10 cellular contexts compared by ENCODE assay signal in genomic region chr17:19398301-19399181, GRCh38. TPM values are rescaled to one million over a fixed set of nuclear protein-coding genes. Genes with fewer than 3 reads are reported as not detected.
DNase-seq lines count a peak whose midpoint lies in the region; ATAC-seq and TF ChIP-seq lines count a peak whose summit lies in the region.
"Had no signal": no experiment of that assay in that cellular context is flagged by ENCODE, and none has a peak within 500 bp of the region (broad histone marks: within the 10 kb centered on the region; RNA-seq: fewer than 3 reads in every experiment).

No MANE protein-coding gene starts in this region.

- TF ChIP-seq RAD21 in SK-N-SH (IDR thresholded peaks at IDR 0.05; ENCODE audit: low read length), result no peak
- TF ChIP-seq RAD21 in liver (IDR thresholded peaks at IDR 0.05), result no peak

- ATAC-seq in SK-N-SH treated with all-trans-retinoic acid at 6 μM for 48 hours (no peak; the same call in 1 of the 3 replicates), GM21367 (IDR thresholded peaks at IDR 0.05; ENCODE audit: unreplicated experiment) (no peak)
- ATAC-seq: Panc1 had no signal

- peaks cover 3% of the 10 kb centered on the region for H3K9me3 Mint-ChIP-seq in MCF 10A (ENCODE audit: unreplicated experiment)

- TF ChIP-seq CTCF in SK-N-SH (IDR thresholded peaks at IDR 0.05), result no peak
- TF ChIP-seq CTCF in MCF 10A (IDR thresholded peaks at IDR 0.05; ENCODE audit: unreplicated experiment), result no peak
- no peak for TF ChIP-seq CTCF in liver (IDR thresholded peaks at IDR 0.05; ENCODE audit: low read depth, low read length, missing input control)
- TF ChIP-seq CTCF in vagina (IDR thresholded peaks at IDR 0.05), result no peak

- H3K9ac ChIP-seq in SK-N-SH (no peak overlapping the region), liver (ENCODE audit: low read depth in 1 of 2, low read length in 2 of 2) (no peak overlapping the region)

- WGBS in SK-N-SH (ENCODE audit: low lambda C conversion rate), result 90% methylated on average over 2 of the region's 2 CpGs
- WGBS in liver, result 68% methylated on average over 2 of the region's 2 CpGs

- peak; percentile 57 for DNase-seq in SK-N-SH
- DNase-seq in MCF 10A (ENCODE audit: unreplicated experiment), result peak; percentile 48
- no peak for DNase-seq in vagina (ENCODE audit: extremely low spot score in 2 of 2)
- no peak for DNase-seq in stimulated activated CD4-positive, alpha-beta T cell treated with anti-CD3 and anti-CD28 coated beads, Interleukin-1b, Interleukin-23, amount 100 ng/mL, for 48 hours
- no peak for DNase-seq in COLO829 (ENCODE audit: low spot score)

- TF ChIP-seq POLR2A in vagina (IDR thresholded peaks at IDR 0.05), result no peak

- peaks cover 10% of the 10 kb centered on the region for H3K4me1 Mint-ChIP-seq in MCF 10A (ENCODE audit: insufficient read depth, unreplicated experiment)

- H3K4me3 ChIP-seq in SK-N-SH (ENCODE audit: low read depth in 2 of 2, low read length in 1 of 2) (no peak overlapping the region), liver (ENCODE audit: low read depth in 1 of 3, low read length in 3 of 3) (no peak overlapping the region), vagina (no peak overlapping the region)

- H4K20me1 ChIP-seq in SK-N-SH (ENCODE audit: insufficient read depth), result no peaks in the 10 kb centered on the region

- H3K36me3 ChIP-seq in SK-N-SH (replicated peaks in 1 of 2; ENCODE audit: control insufficient read depth in 1 of 2, insufficient read depth in 2 of 2, low read length in 1 of 2) (no peaks in the 10 kb centered on the region), liver (ENCODE audit: control insufficient read depth in 4 of 4, insufficient read depth in 3 of 4, low read depth in 1 of 4, low read length in 3 of 4) (no peaks in the 10 kb centered on the region), vagina (no peaks in the 10 kb centered on the region)

- POLR2A ChIA-PET in SK-N-SH (lab: Yijun Ruan, JAX), result interaction anchor here (1.6 kb wide), 1 partner anchor 14 kb away, joined by 5 read pairs; no protein-coding TSS in a partner anchor
- POLR2A ChIA-PET in MCF 10A (lab: Yijun Ruan, JAX), result no interaction called here

- no peak overlapping the region for H3K27ac Mint-ChIP-seq in MCF 10A (ENCODE audit: low read depth, unreplicated experiment)

- H3K79me2 ChIP-seq in SK-N-SH (ENCODE audit: insufficient read depth), result no peaks in the 10 kb centered on the region

- TF ChIP-seq EP300 in SK-N-SH (IDR thresholded peaks at IDR 0.05; ENCODE audit: borderline replicate concordance in 1 of 2, low read depth in 1 of 2, low read length in 1 of 2), result no peak

- peak overlapping the region; percentile 71 for H2AFZ ChIP-seq in SK-N-SH (ENCODE audit: low read depth)

- intact Hi-C loops in MCF 10A (cut with micrococcal nuclease), result no loop called here
- intact Hi-C loops in vagina (cut with DNase I), result no loop called here

- BruUV-seq in MCF 10A (replicated peaks; lab: Mats Ljungman, UMichigan), result no TSS peak

- peak overlapping the region in 1 of 2 experiments; percentile 62; a peak in 2 of 4 replicates for H3K27ac ChIP-seq in SK-N-SH (ENCODE audit: low read depth in 2 of 2, low read length in 1 of 2)
- H3K27ac ChIP-seq in liver (ENCODE audit: low read depth in 1 of 2, low read length in 2 of 2), result peak overlapping the region in 1 of 2 donors; percentile 27
- peak overlapping the region; percentile 57 for H3K27ac ChIP-seq in vagina
- H3K27ac ChIP-seq: C4-2B had no signal

- H3K27me3 ChIP-seq in SK-N-SH (ENCODE audit: insufficient read depth), result no peaks in the 10 kb centered on the region
- H3K27me3 ChIP-seq in liver (ENCODE audit: control insufficient read depth in 4 of 4, insufficient read depth in 4 of 4, low read length in 3 of 4), result no peaks in the 10 kb centered on the region
- no peaks in the 10 kb centered on the region for H3K27me3 ChIP-seq in vagina

- no peaks in the 10 kb centered on the region for H3F3A ChIP-seq in SK-N-SH (replicated peaks; ENCODE audit: insufficient read depth)

- CTCF ChIA-PET in SK-N-SH (lab: Yijun Ruan, JAX) (interaction anchor here (2.1 to 3.6 kb wide), 2 partner anchors 36 kb away, joined by 7 to 16 read pairs; partner anchors contain the start of gene B9D1), MCF 10A (lab: Yijun Ruan, JAX) (interaction anchor here (0.5 kb wide), 1 partner anchor 69 kb away, joined by 3 read pairs; no protein-coding TSS in a partner anchor)

- peak overlapping the region; percentile 17 for H3K4me2 ChIP-seq in SK-N-SH

- H3K36me3 Mint-ChIP-seq in MCF 10A (ENCODE audit: insufficient read depth, unreplicated experiment), result no peaks in the 10 kb centered on the region

- no peaks in the 10 kb centered on the region for H3K9me2 ChIP-seq in SK-N-SH

- H3K4me1 ChIP-seq in SK-N-SH (ENCODE audit: control insufficient read depth in 1 of 2, insufficient read depth in 2 of 2, low read depth in 1 of 2, low read length in 1 of 2) (peaks cover 13 to 35% of the 10 kb centered on the region in 2 experiments; a peak in 3 of 4 replicates), liver (ENCODE audit: control insufficient read depth in 4 of 4, insufficient read depth in 4 of 4, low read length in 3 of 4) (no peaks in the 10 kb centered on the region), vagina (peaks cover 40% of the 10 kb centered on the region)

- H3K9me3 ChIP-seq in SK-N-SH, result no peaks in the 10 kb centered on the region
- H3K9me3 ChIP-seq in liver (ENCODE audit: control insufficient read depth in 4 of 4, low read length in 3 of 4), result no peaks in the 10 kb centered on the region
- H3K9me3 ChIP-seq in vagina, result no peaks in the 10 kb centered on the region

- H3K27me3 Mint-ChIP-seq in MCF 10A (ENCODE audit: insufficient read depth, unreplicated experiment), result no peaks in the 10 kb centered on the region

- no peak overlapping the region for H3K4me3 Mint-ChIP-seq in MCF 10A (ENCODE audit: unreplicated experiment)

TF ChIP-seq in SK-N-SH, 30 proteins besides CTCF, POLR2A, EP300 and RAD21:
- TF ChIP-seq NFIC (IDR thresholded peaks at IDR 0.05; ENCODE audit: borderline replicate concordance), result peak; percentile 49
- no peak for TF ChIP-seq MXI1 (IDR thresholded peaks at IDR 0.05; ENCODE audit: low read depth, low read length)
TF ChIP-seq in SK-N-SH: peak in this region for 1.

TF ChIP-seq in SK-N-SH treated with all-trans-retinoic acid at 6 μM for 48 hours, 23 proteins besides CTCF, POLR2A, EP300 and RAD21 (continues in another document):
- TF ChIP-seq GLIS3 (CRISPR knock-in tag; IDR thresholded peaks at IDR 0.05), result no peak
- TF ChIP-seq ZNF8 (CRISPR knock-in tag; IDR thresholded peaks at IDR 0.05), result no peak

TF ChIP-seq in liver, 16 proteins besides CTCF, POLR2A, EP300 and RAD21:
- TF ChIP-seq YY1 (IDR thresholded peaks at IDR 0.05) (no peak), FOXA2 (IDR thresholded peaks at IDR 0.05) (no peak), NR2F2 (IDR thresholded peaks at IDR 0.05) (peak; percentile 98), SP1 (IDR thresholded peaks at IDR 0.05) (peak; percentile 66), TAF1 (conservative IDR thresholded peaks at IDR 0.05) (no peak), HNF4A (conservative IDR thresholded peaks at IDR 0.05) (no peak), RXRA (IDR thresholded peaks at IDR 0.05) (peak; percentile 47 to 54), MAX (IDR thresholded peaks at IDR 0.05) (no peak), JUND (IDR thresholded peaks at IDR 0.05) (no peak)
TF ChIP-seq in liver: peak in this region for 3.

RNA-seq across cellular contexts. Expression of gene MFAP4, which starts 11.6 kb away (rescaled TPM):
- polyA plus RNA-seq in SK-N-SH (2012; rRNA removed), result 112 and 120 TPM in 2 replicates
- polyA plus RNA-seq in SK-N-SH (2012; cell fraction: cytosol; rRNA removed), result 98.4 and 115 TPM in 2 replicates
- polyA plus RNA-seq in SK-N-SH (2012; cell fraction: nucleus; rRNA removed), result 99.5 and 101 TPM in 2 replicates
- not detected in 2 replicates for total RNA-seq in MCF 10A (2022)
- total RNA-seq in liver, result 1 to 10 TPM; 2.1 to 6.5 TPM
- 10 to 100 TPM in 1 of 2 donors, 1 to 10 TPM in 1; 4.9 to 13.3 TPM for polyA plus RNA-seq in liver
- 205 TPM for total RNA-seq in vagina

RNA-seq across cellular contexts. Expression of gene RNF112, which starts 12.5 kb away (rescaled TPM):
- polyA plus RNA-seq in SK-N-SH (2012; rRNA removed), result 22.6 and 26.9 TPM in 2 replicates
- polyA plus RNA-seq in SK-N-SH (2012; cell fraction: cytosol; rRNA removed), result 6.7 and 9.2 TPM in 2 replicates
- polyA plus RNA-seq in SK-N-SH (2012; cell fraction: nucleus; rRNA removed), result 144 and 163 TPM in 2 replicates
- total RNA-seq in MCF 10A (2022), result 0.25 TPM in 1 of 2 replicates, not detected in the other
- under 1 TPM; 0.23 to 0.42 TPM for total RNA-seq in liver
- polyA plus RNA-seq in liver, result under 1 TPM; 0.04 to 0.17 TPM
- total RNA-seq in vagina, result 1.5 TPM

RNA-seq across cellular contexts. Expression of gene MAPK7, which starts 20.2 kb away (rescaled TPM):
- polyA plus RNA-seq in SK-N-SH (2012; rRNA removed), result 10.5 and 19.1 TPM in 2 replicates
- polyA plus RNA-seq in SK-N-SH (2012; cell fraction: cytosol; rRNA removed), result 8.9 and 14.2 TPM in 2 replicates
- polyA plus RNA-seq in SK-N-SH (2012; cell fraction: nucleus; rRNA removed), result 54.4 and 71.5 TPM in 2 replicates
- 14.5 and 18.2 TPM in 2 replicates for total RNA-seq in MCF 10A (2022)
- total RNA-seq in liver, result 1 to 10 TPM; 6.0 to 8.8 TPM
- 1 to 10 TPM; 3.4 to 4.4 TPM for polyA plus RNA-seq in liver
- 77.3 TPM for total RNA-seq in vagina

RNA-seq across cellular contexts. Expression of gene B9D1, which starts 36.0 kb away (rescaled TPM):
- polyA plus RNA-seq in SK-N-SH (2012; rRNA removed) (75.0 and 81.6 TPM in 2 replicates), liver (10 to 100 TPM in 1 of 2 donors, 1 to 10 TPM in 1; 8.4 to 10.8 TPM)
- polyA plus RNA-seq in SK-N-SH (2012; cell fraction: cytosol; rRNA removed), result 56.1 and 64.8 TPM in 2 replicates
- polyA plus RNA-seq in SK-N-SH (2012; cell fraction: nucleus; rRNA removed), result 81.5 and 92.1 TPM in 2 replicates
- total RNA-seq in MCF 10A (2022) (30.4 and 33.0 TPM in 2 replicates), liver (10 to 100 TPM; 10.8 to 22.0 TPM), vagina (50.6 TPM)

Comparison
In these comparisons a context has a peak if more than half of its experiments do, and no peak if none do; other contexts are left out.
1. DNase-seq: peak in SK-N-SH (single experiment) and MCF 10A (single experiment); none in vagina (0 of 2), stimulated activated CD4-positive, alpha-beta T cell treated with anti-CD3 and anti-CD28 coated beads, Interleukin-1b, Interleukin-23, amount 100 ng/mL, for 48 hours (single experiment) and COLO829 (single experiment).
2. RNA of gene MFAP4, which starts 11.6 kb away (total RNA-seq): 205 TPM in vagina (single experiment); 2.1 to 6.5 TPM in liver and not detected in MCF 10A; every median in the first group is over 10 times any median in the second.